ENCODE assay signal across 8 cellular contexts in genomic region chr7:38318803-38319416, GRCh38.
DNase-seq lines count a peak whose midpoint lies in the region; ATAC-seq and TF ChIP-seq lines count a peak whose summit lies in the region.

No MANE protein-coding gene starts in this region.

- no peak overlapping the region for H3K4me3 ChIP-seq in CD8-positive, alpha-beta T cell (ENCODE audit: low read depth, low read length)
- H3K4me3 ChIP-seq in right atrium auricular region: no peak overlapping the region
- H3K4me3 ChIP-seq in spleen: no peak overlapping the region

- H3K4me1 Mint-ChIP-seq in CD8-positive, alpha-beta T cell (ENCODE audit: low read depth): peaks cover 57% of the 10 kb centered on the region

- peak; percentile 39 for TF ChIP-seq CTCF in CD8-positive, alpha-beta T cell (IDR thresholded peaks at IDR 0.05)
- TF ChIP-seq CTCF in right atrium auricular region (IDR thresholded peaks at IDR 0.05) (peak; percentile 32 to 61), spleen (IDR thresholded peaks at IDR 0.05 in 8 of 11, conservative IDR thresholded peaks at IDR 0.05 in 3 of 11) (peak in 10 of 11 experiments; percentile 28 to 68 (median 52))

- WGBS in spleen, 5 donors: 10 to 22% (median 16%) methylated on average over 4 of the region's 4 CpGs

- no peak for TF ChIP-seq POLR2A in spleen (IDR thresholded peaks at IDR 0.05)

- intact Hi-C loops in CD8-positive, alpha-beta T cell (cut with DNase I, micrococcal nuclease): loop anchor here in 1 of 2 experiments (1.0 to 5.0 kb wide), 3 partner anchors 72 to 212 kb away; no protein-coding TSS in a partner anchor
- intact Hi-C loops in spleen (cut with DNase I; ENCODE audit: low total_unique reads): no loop called here

- peak overlapping the region; percentile 78 for H3K4me3 Mint-ChIP-seq in CD8-positive, alpha-beta T cell

- H3K4me1 ChIP-seq in CD8-positive, alpha-beta T cell (ENCODE audit: insufficient read depth, low read length): peaks cover 37% of the 10 kb centered on the region
- no peaks in the 10 kb centered on the region for H3K4me1 ChIP-seq in right atrium auricular region
- H3K4me1 ChIP-seq in spleen: peaks cover 0 to 36% (median 8%) of the 10 kb centered on the region in 6 donors

- H3K27ac ChIP-seq in CD8-positive, alpha-beta T cell (ENCODE audit: low read depth, low read length): no peak overlapping the region
- H3K27ac ChIP-seq in right atrium auricular region: no peak overlapping the region
- H3K27ac ChIP-seq in spleen: peak overlapping the region in 6 of 8 donors; percentile 14 to 88 (median 52)

- H3K36me3 Mint-ChIP-seq in CD8-positive, alpha-beta T cell: no peaks in the 10 kb centered on the region
- no peaks in the 10 kb centered on the region for H3K36me3 Mint-ChIP-seq in activated naive CD4-positive, alpha-beta T cell treated with anti-CD3 and anti-CD28 coated beads, Interleukin-2, amount 50 U/mL, for 72 hours

- no peaks in the 10 kb centered on the region for H3K27me3 ChIP-seq in CD8-positive, alpha-beta T cell (ENCODE audit: insufficient read depth, low read length)
- no peaks in the 10 kb centered on the region for H3K27me3 ChIP-seq in right atrium auricular region
- no peaks in the 10 kb centered on the region for H3K27me3 ChIP-seq in spleen (replicated peaks in 1 of 7)

- no peaks in the 10 kb centered on the region for H3K9me3 Mint-ChIP-seq in CD8-positive, alpha-beta T cell
- no peaks in the 10 kb centered on the region for H3K9me3 Mint-ChIP-seq in activated naive CD4-positive, alpha-beta T cell treated with anti-CD3 and anti-CD28 coated beads, Interleukin-2, amount 50 U/mL, for 72 hours

- ATAC-seq in CD8-positive, alpha-beta T cell: peak; percentile 30
- ATAC-seq in GM18907 (IDR thresholded peaks at IDR 0.05; ENCODE audit: unreplicated experiment) (peak; percentile 86), HG03432 (IDR thresholded peaks at IDR 0.05; ENCODE audit: unreplicated experiment) (peak; percentile 82)
- peak in 1 of 2 donors; percentile 57 for ATAC-seq in activated naive CD4-positive, alpha-beta T cell treated with anti-CD3 and anti-CD28 coated beads, Interleukin-2, amount 50 U/mL, for 72 hours

- CTCF ChIA-PET in CD8-positive, alpha-beta T cell (lab: Charles Lee): interaction anchor here (0.7 to 10.3 kb wide), 17 partner anchors 10 to 214 kb away, joined by 3 to 88 read pairs (median 4); no protein-coding TSS in a partner anchor

- no peaks in the 10 kb centered on the region for H3K9me3 ChIP-seq in CD8-positive, alpha-beta T cell (ENCODE audit: low read length)
- H3K9me3 ChIP-seq in right atrium auricular region (no peaks in the 10 kb centered on the region), spleen (no peaks in the 10 kb centered on the region)

- peak overlapping the region; percentile 91 for H3K27ac Mint-ChIP-seq in CD8-positive, alpha-beta T cell
- peak overlapping the region; percentile 56 to 77 for H3K27ac Mint-ChIP-seq in activated naive CD4-positive, alpha-beta T cell treated with anti-CD3 and anti-CD28 coated beads, Interleukin-2, amount 50 U/mL, for 72 hours

- POLR2A ChIA-PET in CD8-positive, alpha-beta T cell (lab: Charles Lee): interaction anchor here (1.3 to 1.7 kb wide), 4 partner anchors 12 to 103 kb away, joined by 3 to 4 read pairs (median 4); no protein-coding TSS in a partner anchor

- no peak for DNase-seq in CD8-positive, alpha-beta T cell
- DNase-seq in NCI-H524 treated with DMSO at 0.1 percent for 48 hours (lab: John Stamatoyannopoulos, UW) (peak; percentile 57), right atrium auricular region (ENCODE audit: low spot score) (no peak), spleen (no peak)
- DNase-seq in activated naive CD4-positive, alpha-beta T cell treated with anti-CD3 and anti-CD28 coated beads, Interleukin-2, amount 50 U/mL, for 72 hours (ENCODE audit: low spot score in 2 of 2): no peak
- DNase-seq in stimulated activated CD4-positive, alpha-beta T cell treated with anti-CD3 and anti-CD28 coated beads, Interleukin-4, amount 100 ng/mL, for 1 hour: no peak

- no peaks in the 10 kb centered on the region for H3K27me3 Mint-ChIP-seq in CD8-positive, alpha-beta T cell (ENCODE audit: low read depth)

- no peaks in the 10 kb centered on the region for H3K36me3 ChIP-seq in CD8-positive, alpha-beta T cell (ENCODE audit: insufficient read depth, low read length)
- H3K36me3 ChIP-seq in right atrium auricular region (no peaks in the 10 kb centered on the region), spleen (no peaks in the 10 kb centered on the region)

Comparison
In these comparisons a context has a peak if more than half of its experiments do, and no peak if none do; other contexts are left out.
1. H3K27ac ChIP-seq: peak in spleen (6 of 8); none in CD8-positive, alpha-beta T cell (single experiment) and right atrium auricular region (0 of 2).
2. Peak in every context shown above with its lines, with median percentiles within 50 percentile points of each other: CTCF ChIP-seq.